8 cellular contexts compared by ENCODE assay signal in the genomic region with DNA sequence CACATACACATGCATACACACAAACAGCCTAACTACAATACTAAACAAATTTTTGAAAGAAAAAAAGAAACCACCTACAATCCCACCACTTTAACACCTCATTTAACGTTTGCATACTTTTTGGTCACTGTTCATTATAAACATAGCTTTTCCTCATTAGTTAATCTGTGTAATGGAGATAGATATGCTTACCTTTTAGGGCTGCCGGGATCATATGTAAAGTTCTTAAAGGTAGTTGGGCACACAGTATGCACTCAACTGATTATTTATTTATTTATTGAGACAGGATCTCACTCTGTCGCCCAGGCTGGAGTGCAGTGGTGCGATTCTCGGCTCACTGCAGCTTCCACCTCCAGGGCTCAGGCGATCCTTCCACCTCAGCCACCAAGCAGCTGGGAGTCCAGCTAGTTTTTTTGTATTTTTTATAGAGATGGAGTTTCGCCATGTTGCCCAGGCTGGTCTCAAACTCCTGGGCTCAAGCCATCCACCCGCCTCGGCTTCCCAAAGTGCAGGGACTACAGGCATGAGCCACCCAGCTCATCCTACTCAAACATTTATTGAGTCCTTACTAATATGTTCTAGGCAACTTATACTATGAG. TPM values are rescaled to one million over a fixed set of nuclear protein-coding genes. Genes with fewer than 3 reads are reported as not detected.
DNase-seq lines count a peak whose midpoint lies in the region; ATAC-seq, FAIRE-seq and TF ChIP-seq lines count a peak whose summit lies in the region.

No MANE protein-coding gene starts in this region.

- peaks cover 0 to 12% (median 0%) of the 10 kb centered on the region in 11 experiments; a peak in 3 of 22 replicates for H3K9me3 ChIP-seq in BLaER1 treated with 17β-estradiol and CSF1 and Interleukin-3, amounts not matched to agents 10 nM and 100 nM (replicated peaks in 1 of 11)
- no peaks in the 10 kb centered on the region for H3K9me3 ChIP-seq in H1 (ENCODE audit: insufficient read depth in 2 of 2, low read depth in 1 of 2, low read length in 1 of 2)

- H2BK12ac ChIP-seq in H1 (ENCODE audit: low read depth, low read length): no peak overlapping the region

- no peak for TF ChIP-seq RAD21 in H1 (IDR thresholded peaks at IDR 0.05 in 1 of 2, conservative IDR thresholded peaks at IDR 0.05 in 1 of 2; ENCODE audit: low read depth in 2 of 2, low read length in 2 of 2)

- H3K79me1 ChIP-seq in H1 (ENCODE audit: low read depth, low read length): 0 out of 2 replicates have a peak, but pooled peaks cover 2% of the 10 kb centered on the region

- TF ChIP-seq POLR2A in NB4 (IDR thresholded peaks at IDR 0.05; ENCODE audit: extremely low read depth, insufficient read length) (no peak), H1 (IDR thresholded peaks at IDR 0.05; ENCODE audit: control extremely low read depth in 1 of 2, low read depth in 2 of 2, low read length in 2 of 2) (no peak)

- H3K36me3 Mint-ChIP-seq in nephron (ENCODE audit: low read depth): peaks cover 15% of the 10 kb centered on the region

- H2AK5ac ChIP-seq in H1 (ENCODE audit: low read depth, low read length): no peak overlapping the region

- H3K23ac ChIP-seq in H1 (ENCODE audit: insufficient read length): no peak overlapping the region

- DNase-seq in NB4 (ENCODE audit: low read depth): no peak
- no peak for DNase-seq in H1 (ENCODE audit: low read depth in 1 of 2, low spot score in 2 of 2)
- DNase-seq in NCI-H1048 (lab: John Stamatoyannopoulos, UW): no peak
- no peak for DNase-seq in SIG-M5 treated with dmso at 0.1 percent for 504 hours (lab: John Stamatoyannopoulos, UW; ENCODE audit: unreplicated experiment)
- no peak for DNase-seq in germinal center (ENCODE audit: low spot score)

- H3K4ac ChIP-seq in H1 (replicated peaks; ENCODE audit: insufficient read length, low read depth, low read length): no peak overlapping the region

- H2BK120ac ChIP-seq in H1 (replicated peaks; ENCODE audit: low read depth, low read length): no peak overlapping the region

- no peak for ATAC-seq in GM21737 (IDR thresholded peaks at IDR 0.05; ENCODE audit: unreplicated experiment)

- WGBS in H1 (ENCODE audit: extremely low coverage in 1 of 2, insufficient coverage in 1 of 2, insufficient read length in 1 of 2, insufficient replicate concordance in 2 of 2, low coverage in 1 of 2, low lambda C conversion rate in 2 of 2, missing lambda C conversion rate in 1 of 2), 2 experiments: 71% methylated on average over 9 of the region's 9 CpGs; no CpG with 5 or more reads in 1 of the 2 experiments

- no peak overlapping the region for H4K8ac ChIP-seq in H1 (ENCODE audit: extremely low read depth, insufficient read depth, low read length)

- TF ChIP-seq CTCF in NB4 (IDR thresholded peaks at IDR 0.05; ENCODE audit: low read depth, low read length): no peak
- no peak for TF ChIP-seq CTCF in H1 (IDR thresholded peaks at IDR 0.05; ENCODE audit: control extremely low read depth in 1 of 3, insufficient read depth in 1 of 3, low read depth in 1 of 3, low read length in 3 of 3)
- TF ChIP-seq CTCF in nephron (IDR thresholded peaks at IDR 0.05; ENCODE audit: unreplicated experiment in 3 of 3): no peak

- H3K27ac Mint-ChIP-seq in nephron: peak overlapping the region; percentile 91 to 96 (median 95)

- peak overlapping the region; percentile 24; the same call in 1 of the 2 replicates for H2AFZ ChIP-seq in H1 (ENCODE audit: low read length)

- H3K4me1 Mint-ChIP-seq in nephron: peaks cover 29% of the 10 kb centered on the region

- peaks cover 10 to 25% (median 19%) of the 10 kb centered on the region in 11 experiments; a peak in 21 of 22 replicates for H3K36me3 ChIP-seq in BLaER1 treated with 17β-estradiol and CSF1 and Interleukin-3, amounts not matched to agents 10 nM and 100 nM
- no peaks in the 10 kb centered on the region for H3K36me3 ChIP-seq in H1 (ENCODE audit: control insufficient read depth in 2 of 4, insufficient read depth in 4 of 4, low read length in 3 of 4)

- peak overlapping the region; percentile 77 to 99 (median 89) for H3K4me3 ChIP-seq in BLaER1 treated with 17β-estradiol and CSF1 and Interleukin-3, amounts not matched to agents 10 nM and 100 nM
- peak overlapping the region; percentile 66 for H3K4me3 ChIP-seq in NB4 (ENCODE audit: low read depth, low read length)
- peak overlapping the region; percentile 46 to 97 (median 71) for H3K4me3 ChIP-seq in H1 (ENCODE audit: extremely low read depth in 1 of 4, insufficient read depth in 2 of 4, low read depth in 3 of 4, low read length in 4 of 4)

- H3K23me2 ChIP-seq in H1 (ENCODE audit: low read depth, low read length): peaks cover 7% of the 10 kb centered on the region

- H3K27me3 Mint-ChIP-seq in nephron (ENCODE audit: low read depth): no peaks in the 10 kb centered on the region

- peak overlapping the region; percentile 86 to 96 (median 89); a peak in 21 of 22 replicates for H3K9ac ChIP-seq in BLaER1 treated with 17β-estradiol and CSF1 and Interleukin-3, amounts not matched to agents 10 nM and 100 nM
- peak overlapping the region in 1 of 4 experiments; percentile 1; a peak in 1 of 7 replicates for H3K9ac ChIP-seq in H1 (replicated peaks in 1 of 4; ENCODE audit: extremely low read depth in 1 of 4, low read depth in 3 of 4, low read length in 3 of 4)

- no peaks in the 10 kb centered on the region for H3K27me3 ChIP-seq in BLaER1 treated with 17β-estradiol and CSF1 and Interleukin-3, amounts not matched to agents 10 nM and 100 nM
- H3K27me3 ChIP-seq in H1 (replicated peaks in 1 of 4; ENCODE audit: control insufficient read depth in 3 of 4, extremely low read depth in 1 of 4, insufficient read depth in 3 of 4, low read length in 3 of 4): no peaks in the 10 kb centered on the region

- H3K9me3 Mint-ChIP-seq in nephron: no peaks in the 10 kb centered on the region

- H3K18ac ChIP-seq in H1 (ENCODE audit: extremely low read depth, low read length): no peak overlapping the region

- CTCF ChIA-PET in H1 (lab: Charles Lee; ENCODE audit: partially characterized antibody): interaction anchor here (0.6 to 9.5 kb wide), 5 partner anchors 9 to 96 kb away, joined by 3 to 65 read pairs (median 7); partner anchors contain the start of gene C1orf52

- H3K27ac ChIP-seq in BLaER1 treated with 17β-estradiol and CSF1 and Interleukin-3, amounts not matched to agents 10 nM and 100 nM: peak overlapping the region; percentile 85 to 96 (median 87)
- no peak overlapping the region for H3K27ac ChIP-seq in H1 (ENCODE audit: low read depth, low read length)

- H3K14ac ChIP-seq in H1 (ENCODE audit: insufficient read length): no peak overlapping the region

- no peak overlapping the region for H2BK15ac ChIP-seq in H1 (ENCODE audit: low read length)

- H2BK20ac ChIP-seq in H1 (ENCODE audit: low read length): no peak overlapping the region

- H3K4me1 ChIP-seq in BLaER1 treated with 17β-estradiol and CSF1 and Interleukin-3, amounts not matched to agents 10 nM and 100 nM: peaks cover 22 to 63% (median 40%) of the 10 kb centered on the region in 10 experiments
- H3K4me1 ChIP-seq in H1 (replicated peaks in 1 of 4; ENCODE audit: control insufficient read depth in 3 of 4, insufficient read depth in 4 of 4, low read length in 3 of 4): peaks cover 0 to 6% (median 0%) of the 10 kb centered on the region in 4 experiments; a peak in 2 of 7 replicates

- no peak overlapping the region for H4K91ac ChIP-seq in H1 (replicated peaks; ENCODE audit: insufficient read length, low read length)

- peak overlapping the region; percentile 88 to 94 (median 91) for H3K4me3 Mint-ChIP-seq in nephron

- H3K79me2 ChIP-seq in H1 (ENCODE audit: control insufficient read depth in 1 of 2, insufficient read depth in 2 of 2, low read length in 2 of 2): peaks cover 9 to 37% of the 10 kb centered on the region in 2 experiments

- TF ChIP-seq EP300 in H1 (IDR thresholded peaks at IDR 0.05; ENCODE audit: borderline replicate concordance in 1 of 2, low read depth in 2 of 2, low read length in 2 of 2): no peak

- FAIRE-seq in H1 (lab: Jason Lieb, UNC): no peak

- H2BK5ac ChIP-seq in H1 (ENCODE audit: low read depth, low read length): no peak overlapping the region; the same call in 1 of the 2 replicates

- peaks cover 8 to 38% (median 30%) of the 10 kb centered on the region in 11 experiments; a peak in 18 of 22 replicates for H4K20me1 ChIP-seq in BLaER1 treated with 17β-estradiol and CSF1 and Interleukin-3, amounts not matched to agents 10 nM and 100 nM
- H4K20me1 ChIP-seq in H1 (replicated peaks in 1 of 2; ENCODE audit: control insufficient read depth in 1 of 2, insufficient read depth in 2 of 2, low read length in 2 of 2): peaks cover 0 to 2% of the 10 kb centered on the region in 2 experiments

- POLR2A ChIA-PET in H1 (lab: Charles Lee; ENCODE audit: partially characterized antibody): interaction anchor here (0.6 to 1.9 kb wide), 8 partner anchors 8 to 1195 kb away, joined by 3 to 8 read pairs (median 4); partner anchors contain the start of genes C1orf52, CCN1 and SYDE2

- no peak overlapping the region for H4K5ac ChIP-seq in H1 (ENCODE audit: insufficient read length, low read depth, low read length)

- peak overlapping the region; percentile 64 to 85 (median 72) for H3K4me2 ChIP-seq in BLaER1 treated with 17β-estradiol and CSF1 and Interleukin-3, amounts not matched to agents 10 nM and 100 nM
- H3K4me2 ChIP-seq in H1 (ENCODE audit: insufficient read depth in 1 of 2, low read depth in 2 of 2, low read length in 2 of 2): peak overlapping the region; percentile 65 to 66

- H3K56ac ChIP-seq in H1 (replicated peaks; ENCODE audit: insufficient read length, low read depth, low read length): no peak overlapping the region

TF ChIP-seq in H1, 55 proteins besides CTCF, POLR2A, EP300 and RAD21 (continues in another document):
- no peak for TF ChIP-seq TAF1 (IDR thresholded peaks at IDR 0.05; ENCODE audit: low read depth, low read length)

RNA-seq across cellular contexts. Expression of gene BCL10, which starts 0.7 kb away (rescaled TPM):
- 24.6 and 29.6 TPM in 2 replicates for total RNA-seq in H1 (2021; fragmentation: NEBNext Ultra II Directional; extraction: Animal tissue kit (Norgen Biotek cat#: 25700))
- 5.0 and 7.4 TPM in 2 replicates for polyA plus RNA-seq in H1 (2011; rRNA removed)
- polyA plus RNA-seq in H1 (2011; cell fraction: cytosol; rRNA removed): 4.9 TPM
- 3.1 TPM for polyA plus RNA-seq in H1 (2011; cell fraction: nucleus; rRNA removed)
- polyA plus RNA-seq in H1 (2012, experiment 1 of 2): 7.3 to 15.0 TPM (median 10.0 TPM) in 4 replicates
- 3.6 TPM for polyA plus RNA-seq in H1 (2012, experiment 2 of 2)
- 10.8 TPM for polyA plus RNA-seq in H1 (2013, experiment 1 of 2)
- polyA plus RNA-seq in H1 (2013, experiment 2 of 2): 10.2 TPM
- 8.9 and 10.2 TPM in 2 replicates for polyA minus RNA-seq in H1 (2011; rRNA and poly(A)+ RNA removed)
- 9.8 TPM for polyA minus RNA-seq in H1 (2011; cell fraction: cytosol; rRNA and poly(A)+ RNA removed)
- 30.0 TPM for polyA minus RNA-seq in H1 (2011; cell fraction: nucleus; rRNA and poly(A)+ RNA removed)

RNA-seq across cellular contexts. Expression of gene C1orf52, which starts 17.7 kb away (rescaled TPM):
- total RNA-seq in H1 (2021; fragmentation: NEBNext Ultra II Directional; extraction: Animal tissue kit (Norgen Biotek cat#: 25700)): 39.1 and 39.3 TPM in 2 replicates
- 29.2 and 46.9 TPM in 2 replicates for polyA plus RNA-seq in H1 (2011; rRNA removed)
- polyA plus RNA-seq in H1 (2011; cell fraction: cytosol; rRNA removed): 41.8 TPM
- polyA plus RNA-seq in H1 (2011; cell fraction: nucleus; rRNA removed): 75.0 TPM
- 31.4 to 42.3 TPM (median 37.7 TPM) in 4 replicates for polyA plus RNA-seq in H1 (2012, experiment 1 of 2)
- polyA plus RNA-seq in H1 (2012, experiment 2 of 2): 7.8 TPM
- 31.6 TPM for polyA plus RNA-seq in H1 (2013, experiment 1 of 2)
- 33.4 TPM for polyA plus RNA-seq in H1 (2013, experiment 2 of 2)
- 20.1 and 22.6 TPM in 2 replicates for polyA minus RNA-seq in H1 (2011; rRNA and poly(A)+ RNA removed)
- 23.6 TPM for polyA minus RNA-seq in H1 (2011; cell fraction: cytosol; rRNA and poly(A)+ RNA removed)
- 32.0 TPM for polyA minus RNA-seq in H1 (2011; cell fraction: nucleus; rRNA and poly(A)+ RNA removed)
